In genomic region chr19:38163419-38164290, GRCh38 we compare ENCODE assay signal across 18 cellular contexts.
DNase-seq lines count a peak whose midpoint lies in the region; ATAC-seq and TF ChIP-seq lines count a peak whose summit lies in the region.
"Had no signal": no experiment of that assay in that cellular context is flagged by ENCODE, and none has a peak within 500 bp of the region (broad histone marks: within the 10 kb centered on the region; RNA-seq: fewer than 3 reads in every experiment).

No MANE protein-coding gene starts in this region.

- no peaks in the 10 kb centered on the region for H3K4me1 ChIP-seq in HEK293 (ENCODE audit: control insufficient read depth, insufficient read depth, low read length)
- H3K4me1 ChIP-seq: A549, BE2C, HAP-1 had no signal

- no peaks in the 10 kb centered on the region for H3K4me1 Mint-ChIP-seq in central memory CD8-positive, alpha-beta T cell

- H3K36me3 Mint-ChIP-seq in central memory CD8-positive, alpha-beta T cell (ENCODE audit: insufficient read depth): peaks cover 16% of the 10 kb centered on the region

- H3K36me3 ChIP-seq in H7 (replicated peaks; ENCODE audit: control insufficient read depth, insufficient read depth, low read length): peaks cover 14% of the 10 kb centered on the region
- H3K36me3 ChIP-seq in HEK293 (ENCODE audit: control insufficient read depth in 2 of 2, insufficient read depth in 1 of 2, low read length in 2 of 2): peaks cover 28 to 43% of the 10 kb centered on the region in 2 experiments

- DNase-seq in H7: peak; percentile 32
- DNase-seq in central memory CD8-positive, alpha-beta T cell (ENCODE audit: low spot score in 2 of 2): no peak
- DNase-seq in stimulated activated naive CD8-positive, alpha-beta T cell treated with anti-CD3 and anti-CD28 coated beads, Interleukin-15, Interleukin-2, amounts not matched to agents 100 U/mL and 50 U/mL, for 24 hours: no peak
- no peak for DNase-seq in NCI-H128 (lab: John Stamatoyannopoulos, UW; ENCODE audit: unreplicated experiment)
- no peak for DNase-seq in HuH-7 (ENCODE audit: low spot score)
- no peak for DNase-seq in NCI-H446 (lab: John Stamatoyannopoulos, UW)
- DNase-seq: BE2C; CD8-positive, alpha-beta T cell; COR-L47; DMS153; DMS79 treated with DMSO at 0.1 percent for 48 hours; EL; HFFc6 had no signal

- H3K4me3 ChIP-seq in H7 (ENCODE audit: insufficient read depth, low read depth, low read length) (no peak overlapping the region), HEK293 (ENCODE audit: low read depth, low read length) (no peak overlapping the region)
- H3K4me3 ChIP-seq: A549, GM23338, HAP-1 had no signal

- CTCF ChIA-PET in HEK293 (lab: Yijun Ruan, JAX): interaction anchor here (0.6 to 3.0 kb wide), 3 partner anchors 21 to 261 kb away, joined by 3 to 10 read pairs (median 4); no protein-coding TSS in a partner anchor

- POLR2A ChIA-PET in HEK293 (lab: Yijun Ruan, JAX): no interaction called here

- no peaks in the 10 kb centered on the region for H3K27me3 ChIP-seq in H7 (ENCODE audit: control insufficient read depth, insufficient read depth, low read length)
- H3K27me3 ChIP-seq: BE2C had no signal

- H3K27me3 Mint-ChIP-seq in central memory CD8-positive, alpha-beta T cell: no peaks in the 10 kb centered on the region

- no peak for ATAC-seq in central memory CD8-positive, alpha-beta T cell (replicated peaks; ENCODE audit: extremely low read depth, poor library complexity, severe bottlenecking)
- peak; percentile 65 for ATAC-seq in stimulated activated naive CD8-positive, alpha-beta T cell treated with anti-CD3 and anti-CD28 coated beads, Interleukin-15, Interleukin-2, amounts not matched to agents 100 U/mL and 50 U/mL, for 24 hours
- ATAC-seq: CD8-positive, alpha-beta T cell had no signal

- H3K9me3 ChIP-seq in HEK293 (ENCODE audit: control insufficient read depth, insufficient read depth, low read depth, low read length): no peaks in the 10 kb centered on the region

- no peaks in the 10 kb centered on the region for H3K9me3 Mint-ChIP-seq in central memory CD8-positive, alpha-beta T cell
- H3K9me3 Mint-ChIP-seq: HFFc6 had no signal

- H3K4me3 Mint-ChIP-seq in central memory CD8-positive, alpha-beta T cell: no peak overlapping the region
- H3K4me3 Mint-ChIP-seq: CD14-positive monocyte; CD8-positive, alpha-beta T cell; GM23338; HFFc6 had no signal

- H3K27ac Mint-ChIP-seq in central memory CD8-positive, alpha-beta T cell (ENCODE audit: low read depth): peak overlapping the region; percentile 49
- H3K27ac Mint-ChIP-seq: CD8-positive, alpha-beta T cell; GM23338; HFFc6 had no signal

- H3K27ac ChIP-seq in HEK293 (ENCODE audit: extremely low read depth, low read depth, low read length): no peak overlapping the region
- H3K27ac ChIP-seq: A549 had no signal

- no peak for TF ChIP-seq CTCF in HEK293 (tag by site-specific recombination; IDR thresholded peaks at IDR 0.05)

TF ChIP-seq in HEK293, 187 proteins besides CTCF, POLR2A, EP300 and RAD21:
- peak; percentile 93 for TF ChIP-seq SCRT2 (tag by site-specific recombination; IDR thresholded peaks at IDR 0.05)
- TF ChIP-seq ZBTB1 (tag by site-specific recombination; IDR thresholded peaks at IDR 0.05): no peak
- peak; percentile 90 for TF ChIP-seq SCRT1 (tag by site-specific recombination; IDR thresholded peaks at IDR 0.05; ENCODE audit: borderline replicate concordance)
- TF ChIP-seq ZNF623 (tag by site-specific recombination; IDR thresholded peaks at IDR 0.05): no peak
- TF ChIP-seq AEBP2 (tag by site-specific recombination; IDR thresholded peaks at IDR 0.05; ENCODE audit: borderline replicate concordance): no peak
- TF ChIP-seq ZNF791 (tag by site-specific recombination; IDR thresholded peaks at IDR 0.05): no peak
- TF ChIP-seq ZNF292 (tag by site-specific recombination; IDR thresholded peaks at IDR 0.05; ENCODE audit: borderline replicate concordance, low read depth): no peak
- no peak for TF ChIP-seq ZNF777 (tag by site-specific recombination; IDR thresholded peaks at IDR 0.05; ENCODE audit: borderline replicate concordance)
- no peak for TF ChIP-seq ZNF391 (tag by site-specific recombination; IDR thresholded peaks at IDR 0.05; ENCODE audit: borderline replicate concordance, low read depth)
TF ChIP-seq in HEK293: peak in this region for 2.
